7 cellular contexts compared by ENCODE assay signal in the genomic region with DNA sequence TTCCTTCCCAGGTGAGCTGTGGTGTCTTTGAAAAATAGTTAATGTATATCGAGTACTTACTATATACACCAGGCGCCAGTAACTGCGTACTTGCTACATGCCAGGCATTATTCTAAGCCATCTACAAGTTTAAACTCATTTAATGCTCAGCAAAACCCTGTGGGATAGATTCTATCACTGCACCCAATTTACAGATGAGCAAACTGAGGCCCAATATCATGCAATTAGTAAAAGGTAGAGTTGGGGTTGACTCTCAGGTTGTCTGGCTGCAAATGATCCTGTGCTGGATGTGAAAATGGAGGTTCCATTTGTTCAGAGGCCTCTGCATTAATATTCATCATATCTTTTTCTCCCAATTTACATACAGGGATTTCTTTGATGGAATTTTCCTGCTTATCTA. TPM values are rescaled to one million over a fixed set of nuclear protein-coding genes. Genes with fewer than 3 reads are reported as not detected.
"Had no signal": no experiment of that assay in that cellular context is flagged by ENCODE, and none has a peak within 500 bp of the region (broad histone marks: within the 10 kb centered on the region; RNA-seq: fewer than 3 reads in every experiment).

No MANE protein-coding gene starts in this region.

- H3K9me3 ChIP-seq: HAP-1 had no signal

- H3K4me1 ChIP-seq: HAP-1 had no signal

- H2AFZ ChIP-seq: GM23248 had no signal

- H3K27ac ChIP-seq: GM23248, HL-60 had no signal

- H3K36me3 ChIP-seq: HAP-1 had no signal

- H3K4me3 ChIP-seq: GM23248, HAP-1 had no signal

- ATAC-seq: HCT116 had no signal

- DNase-seq: GM23248, HFFc6, IMR-90, KG1 had no signal

- H3K9ac ChIP-seq: GM23248 had no signal

RNA-seq across cellular contexts. Expression of a gene that starts 17.6 kb away (rescaled TPM):
- total RNA-seq: IMR-90 had no signal
- polyA plus RNA-seq: GM23248 had no signal
